In the genomic region with DNA sequence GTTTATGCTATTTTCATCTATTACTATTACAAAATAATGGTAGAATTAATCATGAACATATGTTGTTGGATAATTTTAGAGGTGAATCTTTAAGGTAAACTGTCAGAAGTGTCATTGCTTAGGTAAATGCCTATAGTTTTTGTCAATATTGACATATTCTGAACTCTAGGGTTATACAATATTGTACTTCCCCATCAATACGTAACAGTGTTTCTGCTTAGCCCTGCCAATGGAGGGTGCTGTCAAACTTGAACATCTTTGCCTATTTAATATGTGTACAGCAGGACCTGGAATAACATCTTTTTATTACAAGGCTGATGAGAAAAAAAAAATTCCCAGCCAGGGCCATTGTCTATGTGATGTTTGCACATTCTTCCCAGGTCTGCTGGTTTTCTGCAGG, we compare ENCODE assay signal across 20 cellular contexts. TPM values are rescaled to one million over a fixed set of nuclear protein-coding genes. Genes with fewer than 3 reads are reported as not detected.
DNase-seq lines count a peak whose midpoint lies in the region; ATAC-seq, FAIRE-seq and TF ChIP-seq lines count a peak whose summit lies in the region.
"Had no signal": no experiment of that assay in that cellular context is flagged by ENCODE, and none has a peak within 500 bp of the region (broad histone marks: within the 10 kb centered on the region; RNA-seq: fewer than 3 reads in every experiment).

No MANE protein-coding gene starts in this region.

- no peaks in the 10 kb centered on the region for H3K9me2 ChIP-seq in Karpas-422 (replicated peaks; ENCODE audit: insufficient read depth, low read length)

- BruUV-seq in GM12878 (replicated peaks; lab: Mats Ljungman, UMichigan) = no TSS peak

- H3K27me3 ChIP-seq in Karpas-422 (ENCODE audit: low read length) = no peaks in the 10 kb centered on the region
- H3K27me3 ChIP-seq in OCI-LY3 (ENCODE audit: low read depth, low read length) = no peaks in the 10 kb centered on the region
- H3K27me3 ChIP-seq in GM12878 (replicated peaks in 1 of 2; ENCODE audit: control insufficient read depth in 2 of 2, insufficient read depth in 2 of 2, low read length in 1 of 2) = no peaks in the 10 kb centered on the region
- H3K27me3 ChIP-seq: BE2C had no signal

- POLR2A ChIA-PET in GM12878 (lab: Charles Lee) (no interaction called here), T-cell (lab: Charles Lee) (no interaction called here)
- POLR2A ChIA-PET in activated CD4-positive, alpha-beta memory T cell treated with anti-CD3 and anti-CD28 coated beads, Interleukin-2, amount 10 ng/mL, durations not matched to agents 7 days and 5 days (lab: Charles Lee) = no interaction called here

- RAD21 ChIA-PET in GM12878 (lab: Charles Lee; ENCODE audit: unreplicated experiment) = no interaction called here

- no peak overlapping the region for H3K27ac Mint-ChIP-seq in activated CD4-positive, alpha-beta memory T cell treated with anti-CD3 and anti-CD28 coated beads, Interleukin-2, amount 10 ng/mL, durations not matched to agents 7 days and 5 days
- no peak overlapping the region for H3K27ac Mint-ChIP-seq in T-cell
- H3K27ac Mint-ChIP-seq: CD4-positive, CD25-positive, alpha-beta regulatory T cell; CD8-positive, alpha-beta memory T cell; H9 had no signal

- ATAC-seq in GM12878 (no peak), mucosa of descending colon (peak; percentile 41), HG02763 (IDR thresholded peaks at IDR 0.05; ENCODE audit: unreplicated experiment) (no peak), T-cell (replicated peaks in 1 of 4) (no peak)

- H3K27ac ChIP-seq in Karpas-422 (ENCODE audit: low read length) (0 out of 2 replicates have a peak overlapping the region, but pooled peaks have one; percentile 26), OCI-LY3 (ENCODE audit: low read length) (no peak overlapping the region), GM12878 (ENCODE audit: control insufficient read depth, insufficient read depth) (no peak overlapping the region)
- H3K27ac ChIP-seq: HL-60, KMS-11 had no signal

- peaks cover 78% of the 10 kb centered on the region for H3K4me1 ChIP-seq in Karpas-422 (ENCODE audit: low read length)
- H3K4me1 ChIP-seq in OCI-LY3 (ENCODE audit: low read length) = peaks cover 40% of the 10 kb centered on the region
- H3K4me1 ChIP-seq in GM12878 (ENCODE audit: control insufficient read depth, insufficient read depth, low read length) = no peaks in the 10 kb centered on the region
- no peaks in the 10 kb centered on the region for H3K4me1 ChIP-seq in mucosa of descending colon (ENCODE audit: low read depth)
- H3K4me1 ChIP-seq: BE2C had no signal

- H3K79me2 ChIP-seq in Karpas-422 (ENCODE audit: low read length) (peaks cover 93% of the 10 kb centered on the region), OCI-LY3 (ENCODE audit: low read length) (peaks cover 95% of the 10 kb centered on the region), GM12878 (ENCODE audit: control insufficient read depth, insufficient read depth, low read length) (no peaks in the 10 kb centered on the region)

- no peaks in the 10 kb centered on the region for H3K4me1 Mint-ChIP-seq in activated CD4-positive, alpha-beta memory T cell treated with anti-CD3 and anti-CD28 coated beads, Interleukin-2, amount 10 ng/mL, durations not matched to agents 7 days and 5 days
- H3K4me1 Mint-ChIP-seq in T-cell = no peaks in the 10 kb centered on the region
- H3K4me1 Mint-ChIP-seq: CD4-positive, CD25-positive, alpha-beta regulatory T cell; CD8-positive, alpha-beta memory T cell; H9 had no signal

- no peak overlapping the region for H3K4me2 ChIP-seq in Karpas-422 (ENCODE audit: low read depth, low read length, poor library complexity, severe bottlenecking)
- no peak overlapping the region for H3K4me2 ChIP-seq in OCI-LY3 (ENCODE audit: low read length)
- H3K4me2 ChIP-seq in GM12878 (ENCODE audit: control insufficient read depth, insufficient read depth) = no peak overlapping the region
- H3K4me2 ChIP-seq: KMS-11 had no signal

- TF ChIP-seq RAD21 in GM12878 (IDR thresholded peaks at IDR 0.05; ENCODE audit: insufficient read depth, low read depth, low read length) = peak; percentile 16; the same call in 1 of the 2 replicates

- TF ChIP-seq CTCF in OCI-LY3 (IDR thresholded peaks at IDR 0.05; ENCODE audit: low read depth, low read length) (peak; percentile 42), GM12878 (IDR thresholded peaks at IDR 0.05 in 2 of 3, conservative IDR thresholded peaks at IDR 0.05 in 1 of 3; ENCODE audit: control insufficient read depth in 2 of 3, extremely low read depth in 1 of 3, insufficient read depth in 1 of 3, low read depth in 3 of 3, low read length in 3 of 3) (no peak; a peak in 1 of 6 replicates), mucosa of descending colon (IDR thresholded peaks at IDR 0.05) (no peak)

- H3K36me3 ChIP-seq in Karpas-422 (ENCODE audit: insufficient read depth, low read length) = no peaks in the 10 kb centered on the region
- H3K36me3 ChIP-seq in OCI-LY3 (replicated peaks; ENCODE audit: low read depth, low read length) = peaks cover 4% of the 10 kb centered on the region
- H3K36me3 ChIP-seq in GM12878 (ENCODE audit: control insufficient read depth in 2 of 2, insufficient read depth in 2 of 2, low read length in 1 of 2) = no peaks in the 10 kb centered on the region
- H3K36me3 ChIP-seq in mucosa of descending colon (ENCODE audit: low read depth) = no peaks in the 10 kb centered on the region
- H3K36me3 ChIP-seq: BE2C had no signal

- FAIRE-seq in GM12878 (lab: Jason Lieb, UNC) = no peak
- FAIRE-seq: H1 had no signal

- TF ChIP-seq EP300 in GM12878 (IDR thresholded peaks at IDR 0.05; ENCODE audit: borderline replicate concordance in 1 of 2, control insufficient read depth in 1 of 2, low read depth in 2 of 2, low read length in 2 of 2) = no peak

- H3K9me3 ChIP-seq in Karpas-422 (ENCODE audit: low read length) = no peaks in the 10 kb centered on the region
- no peaks in the 10 kb centered on the region for H3K9me3 ChIP-seq in OCI-LY3 (ENCODE audit: insufficient read depth, low read length)
- no peaks in the 10 kb centered on the region for H3K9me3 ChIP-seq in GM12878 (replicated peaks; ENCODE audit: control insufficient read depth, insufficient read depth, low read length)
- no peaks in the 10 kb centered on the region for H3K9me3 ChIP-seq in mucosa of descending colon
- H3K9me3 ChIP-seq: BE2C had no signal

- H3K27me3 Mint-ChIP-seq in activated CD4-positive, alpha-beta memory T cell treated with anti-CD3 and anti-CD28 coated beads, Interleukin-2, amount 10 ng/mL, durations not matched to agents 7 days and 5 days = no peaks in the 10 kb centered on the region
- no peaks in the 10 kb centered on the region for H3K27me3 Mint-ChIP-seq in T-cell
- H3K27me3 Mint-ChIP-seq: CD4-positive, CD25-positive, alpha-beta regulatory T cell; CD8-positive, alpha-beta memory T cell had no signal

- TF ChIP-seq POLR2A in GM12878 (IDR thresholded peaks at IDR 0.05; ENCODE audit: low read depth, low read length) = no peak

- WGBS in GM12878 (ENCODE audit: insufficient coverage, insufficient replicate concordance, low lambda C conversion rate, missing lambda C conversion rate) = 35% methylated on average over 1 of the region's 1 CpG

- CTCF ChIA-PET in GM12878 (lab: Yijun Ruan, JAX) (no interaction called here), T-cell (lab: Charles Lee) (no interaction called here)
- CTCF ChIA-PET in activated CD4-positive, alpha-beta memory T cell treated with anti-CD3 and anti-CD28 coated beads, Interleukin-2, amount 10 ng/mL, durations not matched to agents 7 days and 5 days (lab: Charles Lee) = no interaction called here

- H3K36me3 Mint-ChIP-seq in activated CD4-positive, alpha-beta memory T cell treated with anti-CD3 and anti-CD28 coated beads, Interleukin-2, amount 10 ng/mL, durations not matched to agents 7 days and 5 days (ENCODE audit: low read depth) = no peaks in the 10 kb centered on the region
- no peaks in the 10 kb centered on the region for H3K36me3 Mint-ChIP-seq in T-cell
- H3K36me3 Mint-ChIP-seq: CD4-positive, CD25-positive, alpha-beta regulatory T cell; CD8-positive, alpha-beta memory T cell had no signal

- H4K20me1 ChIP-seq in Karpas-422 (ENCODE audit: insufficient read depth, low read depth, low read length) (no peaks in the 10 kb centered on the region), OCI-LY3 (ENCODE audit: insufficient read depth, low read length) (peaks cover 64% of the 10 kb centered on the region), GM12878 (ENCODE audit: control insufficient read depth, insufficient read depth) (no peaks in the 10 kb centered on the region)

- H3K4me3 Mint-ChIP-seq in activated CD4-positive, alpha-beta memory T cell treated with anti-CD3 and anti-CD28 coated beads, Interleukin-2, amount 10 ng/mL, durations not matched to agents 7 days and 5 days = no peak overlapping the region
- H3K4me3 Mint-ChIP-seq in T-cell = no peak overlapping the region
- H3K4me3 Mint-ChIP-seq: CD4-positive, CD25-positive, alpha-beta regulatory T cell; CD8-positive, alpha-beta memory T cell; H9 had no signal

- intact Hi-C loops in GM12878 (cut with micrococcal nuclease; ENCODE audit: unreplicated experiment) = no loop called here
- intact Hi-C loops in mucosa of descending colon (cut with DNase I, micrococcal nuclease) = no loop called here

- DNase-seq in Karpas-422 (no peak), GM12878 (ENCODE audit: low read depth, low spot score) (no peak), mucosa of descending colon (no peak), T-cell (no peak)
- DNase-seq in activated CD4-positive, alpha-beta memory T cell treated with anti-CD3 and anti-CD28 coated beads, Interleukin-2, amount 10 ng/mL, durations not matched to agents 7 days and 5 days = no peak
- DNase-seq: ACHN; BE2C; C1 segment of cervical spinal cord; CD4-positive, CD25-positive, alpha-beta regulatory T cell; CD8-positive, alpha-beta memory T cell; COR-L47; DMS 273 treated with DMSO at 0.1 percent for 48 hours; DMS79; GDM1; H9 had no signal

- no peak overlapping the region for H3K4me3 ChIP-seq in Karpas-422 (ENCODE audit: low read length)
- H3K4me3 ChIP-seq in OCI-LY3 (ENCODE audit: low read length) = no peak overlapping the region
- H3K4me3 ChIP-seq in GM12878 = no peak overlapping the region
- no peak overlapping the region for H3K4me3 ChIP-seq in mucosa of descending colon

- no peaks in the 10 kb centered on the region for H3K9me3 Mint-ChIP-seq in activated CD4-positive, alpha-beta memory T cell treated with anti-CD3 and anti-CD28 coated beads, Interleukin-2, amount 10 ng/mL, durations not matched to agents 7 days and 5 days
- H3K9me3 Mint-ChIP-seq in T-cell = peaks cover 0 to 5% (median 0%) of the 10 kb centered on the region in 3 donors
- H3K9me3 Mint-ChIP-seq: H9 had no signal

- H3K9ac ChIP-seq in Karpas-422 (ENCODE audit: low read length) (no peak overlapping the region), OCI-LY3 (ENCODE audit: low read length) (no peak overlapping the region), GM12878 (ENCODE audit: control insufficient read depth, insufficient read depth, low read length) (no peak overlapping the region)
- H3K9ac ChIP-seq: KMS-11 had no signal

- SMC1A ChIA-PET in GM12878 (lab: Charles Lee; ENCODE audit: uncharacterized antibody, unreplicated experiment) = interaction anchor here (1.6 kb wide), 1 partner anchor 11 kb away, joined by 4 read pairs; no protein-coding TSS in a partner anchor

- H2AFZ ChIP-seq in Karpas-422 (ENCODE audit: low read length) (no peak overlapping the region), OCI-LY3 (ENCODE audit: low read depth, low read length) (no peak overlapping the region), GM12878 (ENCODE audit: control insufficient read depth, low read depth, low read length) (no peak overlapping the region)

- in situ Hi-C loops in GM12878 (cut with MboI) = no loop called here

RNA-seq across cellular contexts. Expression of a gene that starts 40.8 kb away (rescaled TPM):
- total RNA-seq in Karpas-422 (2014; rRNA removed; shearing (Covaris generic); ENCODE audit: low replicate concordance) = 40.0 and 65.1 TPM in 2 replicates
- total RNA-seq in GM12878 (2013; cell fraction: nucleolus; rRNA removed) = 2.3 and 4.2 TPM in 2 replicates
- 0.38 and 0.73 TPM in 2 replicates for total RNA-seq in GM12878 (2014; rRNA removed)
- 0.78 and 0.85 TPM in 2 replicates for total RNA-seq in GM12878 (2014; rRNA removed; fragmentation: Illumina TruSeq; extraction: Trizol)
- 0.56 and 0.61 TPM in 2 replicates for total RNA-seq in GM12878 (2021)
- polyA plus RNA-seq in GM12878 (2011; ENCODE audit: low read depth) = 1.4 TPM
- polyA plus RNA-seq in GM12878 (2011; rRNA removed) = 4.2 TPM in 2 replicates
- 1.8 and 1.9 TPM in 2 replicates for polyA plus RNA-seq in GM12878 (2011; cell fraction: cytosol; rRNA removed)
- polyA plus RNA-seq in GM12878 (2011; cell fraction: nucleus; rRNA removed) = 3.3 and 3.4 TPM in 2 replicates
- 0.95 and 1.6 TPM in 2 replicates for polyA plus RNA-seq in GM12878 (2012)
- 0.22 and 0.47 TPM in 2 replicates for polyA plus RNA-seq in GM12878 (2014; fragmentation: Illumina TruSeq; extraction: Trizol)
- polyA plus RNA-seq in GM12878 (2014; fragmentation: Nextera tagmentation; extraction: Ambion mirVana) = under 1 TPM; 0.10 to 0.35 TPM
- polyA plus RNA-seq in GM12878 (2014; rRNA removed) = 0.24 and 0.73 TPM in 2 replicates
- under 1 TPM; 0.15 to 0.35 TPM for polyA plus RNA-seq in GM12878 (2016; fragmentation: Nextera tagmentation; extraction: Ambion mirVana)
- 10.0 and 17.3 TPM in 2 replicates for polyA minus RNA-seq in GM12878 (2011; rRNA and poly(A)+ RNA removed)
- polyA minus RNA-seq in GM12878 (2011; cell fraction: cytosol; rRNA and poly(A)+ RNA removed) = 2.8 and 3.2 TPM in 2 replicates
- 19.0 and 29.4 TPM in 2 replicates for polyA minus RNA-seq in GM12878 (2011; cell fraction: nucleus; rRNA and poly(A)+ RNA removed)
- 10 to 100 TPM in 1 of 3 donors, 1 to 10 TPM in 2; 5.2 to 11.6 (median 6.7) TPM for total RNA-seq in mucosa of descending colon
- not detected for total RNA-seq in activated CD4-positive, alpha-beta memory T cell treated with anti-CD3 and anti-CD28 coated beads, Interleukin-2, amount 10 ng/mL, durations not matched to agents 7 days and 5 days
- 1 to 10 TPM in 4 of 5 donors, under 1 TPM in 1; 0.45 to 2.7 (median 1.8) TPM for total RNA-seq in T-cell
- total RNA-seq: CD4-positive, CD25-positive, alpha-beta regulatory T cell; CD8-positive, alpha-beta memory T cell had no signal
- polyA plus RNA-seq: CD8-positive, alpha-beta memory T cell had no signal
